In the genomic region with DNA sequence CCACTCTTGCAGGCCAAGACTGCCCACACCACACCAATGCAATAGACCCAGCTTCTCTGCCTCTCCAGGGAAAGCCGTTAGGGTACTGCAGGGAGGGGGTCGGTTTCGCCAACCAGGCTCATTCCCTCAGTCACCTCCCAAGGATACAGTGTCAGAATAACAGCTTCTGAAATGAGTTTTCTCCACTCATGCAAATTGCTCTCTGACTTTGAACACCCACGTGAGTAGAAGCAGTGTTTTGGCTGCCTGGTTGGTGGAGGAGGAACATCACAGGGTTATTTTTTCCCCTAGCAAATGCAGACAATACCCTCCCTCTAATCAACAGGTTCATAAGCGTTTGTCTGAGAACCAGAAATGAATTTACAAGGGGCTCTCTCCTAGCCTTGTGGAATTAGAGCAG, we compare ENCODE assay signal across 18 cellular contexts.
DNase-seq lines count a peak whose midpoint lies in the region; ATAC-seq and TF ChIP-seq lines count a peak whose summit lies in the region.
"Had no signal": no experiment of that assay in that cellular context is flagged by ENCODE, and none has a peak within 500 bp of the region (broad histone marks: within the 10 kb centered on the region; RNA-seq: fewer than 3 reads in every experiment).

No MANE protein-coding gene starts in this region.

- H3K27ac Mint-ChIP-seq in activated B cell treated with CpG ODN at 0.5 μM for 24 hours (peak overlapping the region; percentile 21), neural progenitor cell (peak overlapping the region; percentile 4)
- H3K27ac Mint-ChIP-seq: activated CD8-positive, alpha-beta memory T cell treated with anti-CD3 and anti-CD28 coated beads, Interleukin-2, amount 10 ng/mL, durations not matched to agents 7 days and 5 days; activated naive CD8-positive, alpha-beta T cell treated with anti-CD3 and anti-CD28 coated beads, Interleukin-2, amount 50 U/mL, for 24 hours had no signal

- H3K4me3 ChIP-seq in neural progenitor cell (no peak overlapping the region), transverse colon (no peak overlapping the region)
- H3K4me3 ChIP-seq: heart left ventricle, SJSA1 had no signal

- POLR2A ChIA-PET in GM10248 (lab: Yijun Ruan, JAX), result interaction anchor here (0.9 kb wide), 1 partner anchor 17 kb away, joined by 3 read pairs; no protein-coding TSS in a partner anchor
- POLR2A ChIA-PET in activated B cell treated with CpG ODN at 0.5 μM for 24 hours (lab: Charles Lee), result interaction anchor here (0.6 kb wide), 1 partner anchor 66 kb away, joined by 7 read pairs; no protein-coding TSS in a partner anchor

- peak overlapping the region; percentile 83 for H3K27ac ChIP-seq in neural progenitor cell
- no peak overlapping the region for H3K27ac ChIP-seq in transverse colon
- H3K27ac ChIP-seq: C4-2B, epithelial cell of prostate, SJSA1 had no signal

- H3K4me2 ChIP-seq in neural progenitor cell, result peak overlapping the region; percentile 62

- H3F3A ChIP-seq in neural progenitor cell (ENCODE audit: low read depth), result peaks cover 19% of the 10 kb centered on the region

- H3K79me2 ChIP-seq in neural progenitor cell (ENCODE audit: low read depth), result peaks cover 97% of the 10 kb centered on the region

- H3K9me3 ChIP-seq in neural progenitor cell (ENCODE audit: low read depth), result no peaks in the 10 kb centered on the region
- no peaks in the 10 kb centered on the region for H3K9me3 ChIP-seq in transverse colon
- H3K9me3 ChIP-seq: heart left ventricle, SJSA1 had no signal

- no peak for TF ChIP-seq POLR2A in transverse colon (IDR thresholded peaks at IDR 0.05)

- H3K9me3 Mint-ChIP-seq in activated B cell treated with CpG ODN at 0.5 μM for 24 hours (no peaks in the 10 kb centered on the region), neural progenitor cell (no peaks in the 10 kb centered on the region)
- H3K9me3 Mint-ChIP-seq: activated naive CD8-positive, alpha-beta T cell treated with anti-CD3 and anti-CD28 coated beads, Interleukin-2, amount 50 U/mL, for 24 hours; naive thymus-derived CD4-positive, alpha-beta T cell had no signal

- TF ChIP-seq EP300 in transverse colon (IDR thresholded peaks at IDR 0.05; ENCODE audit: low read depth), result no peak

- WGBS in transverse colon (ENCODE audit: low coverage in 1 of 2), 2 donors, result 84 to 90% methylated on average over 2 to 5 of the region's 5 CpGs

- H3K27me3 ChIP-seq in neural progenitor cell (no peaks in the 10 kb centered on the region), transverse colon (no peaks in the 10 kb centered on the region)
- H3K27me3 ChIP-seq: heart left ventricle, SJSA1 had no signal

- intact Hi-C loops in activated B cell treated with CpG ODN at 0.5 μM for 24 hours (cut with micrococcal nuclease), result loop anchor here (1.0 kb wide), 1 partner anchor 25 kb away; no protein-coding TSS in a partner anchor
- intact Hi-C loops in transverse colon (cut with DNase I; ENCODE audit: low total_unique reads), result no loop called here

- no peaks in the 10 kb centered on the region for H3K27me3 Mint-ChIP-seq in activated B cell treated with CpG ODN at 0.5 μM for 24 hours
- peaks cover 4% of the 10 kb centered on the region for H3K27me3 Mint-ChIP-seq in neural progenitor cell (ENCODE audit: insufficient read depth, low read depth)
- H3K27me3 Mint-ChIP-seq: activated CD8-positive, alpha-beta memory T cell treated with anti-CD3 and anti-CD28 coated beads, Interleukin-2, amount 10 ng/mL, durations not matched to agents 7 days and 5 days; activated naive CD8-positive, alpha-beta T cell treated with anti-CD3 and anti-CD28 coated beads, Interleukin-2, amount 50 U/mL, for 24 hours; naive thymus-derived CD4-positive, alpha-beta T cell had no signal

- peaks cover 46% of the 10 kb centered on the region for H3K4me1 ChIP-seq in neural progenitor cell
- H3K4me1 ChIP-seq in transverse colon, result peaks cover 0 to 32% (median 3%) of the 10 kb centered on the region in 4 donors

- ATAC-seq in GM21360 (IDR thresholded peaks at IDR 0.05; ENCODE audit: unreplicated experiment) (peak; percentile 68), activated B cell treated with CpG ODN at 0.5 μM for 24 hours (ENCODE audit: low read depth) (peak; percentile 21), HG02623 (IDR thresholded peaks at IDR 0.05; ENCODE audit: unreplicated experiment) (no peak)
- ATAC-seq: activated CD8-positive, alpha-beta memory T cell treated with anti-CD3 and anti-CD28 coated beads, Interleukin-2, amount 10 ng/mL, durations not matched to agents 7 days and 5 days; activated naive CD8-positive, alpha-beta T cell treated with anti-CD3 and anti-CD28 coated beads, Interleukin-2, amount 50 U/mL, for 24 hours; heart left ventricle; naive thymus-derived CD4-positive, alpha-beta T cell; right cardiac atrium had no signal

- in situ Hi-C loops in transverse colon (cut with MboI; ENCODE audit: low pct_ligation_motif_present in 1 of 4, low pct_unique_long_range_greater_than_20kb in 1 of 4, low sequenced_read_pairs in 3 of 4), result no loop called here

- H3K4me1 Mint-ChIP-seq in activated B cell treated with CpG ODN at 0.5 μM for 24 hours, result peaks cover 47% of the 10 kb centered on the region
- H3K4me1 Mint-ChIP-seq in neural progenitor cell, result peaks cover 83% of the 10 kb centered on the region

- H3K36me3 ChIP-seq in neural progenitor cell (no peaks in the 10 kb centered on the region), transverse colon (no peaks in the 10 kb centered on the region)
- H3K36me3 ChIP-seq: heart left ventricle, SJSA1 had no signal

- TF ChIP-seq CTCF in GM10248 (IDR thresholded peaks at IDR 0.05; ENCODE audit: control extremely low read depth, extremely low read depth, low read depth, missing control alignments), result no peak
- no peak for TF ChIP-seq CTCF in activated B cell treated with CpG ODN at 0.5 μM for 24 hours (IDR thresholded peaks at IDR 0.05)
- no peak for TF ChIP-seq CTCF in neural progenitor cell (IDR thresholded peaks at IDR 0.05)
- no peak for TF ChIP-seq CTCF in transverse colon (IDR thresholded peaks at IDR 0.05)

- no peak overlapping the region for H3K9ac ChIP-seq in neural progenitor cell

- CTCF ChIA-PET in GM10248 (lab: Yijun Ruan, JAX) (interaction anchor here (0.8 to 3.1 kb wide), 14 partner anchors 9 to 242 kb away, joined by 3 to 12 read pairs (median 4); no protein-coding TSS in a partner anchor), activated B cell treated with CpG ODN at 0.5 μM for 24 hours (lab: Charles Lee) (interaction anchor here (0.9 to 1.4 kb wide), 2 partner anchors 29 to 243 kb away, joined by 4 read pairs; no protein-coding TSS in a partner anchor)

- H3K36me3 Mint-ChIP-seq in activated B cell treated with CpG ODN at 0.5 μM for 24 hours (ENCODE audit: low read depth) (peaks cover 1% of the 10 kb centered on the region), neural progenitor cell (peaks cover 48% of the 10 kb centered on the region)

- H3K4me3 Mint-ChIP-seq in activated B cell treated with CpG ODN at 0.5 μM for 24 hours (peak overlapping the region; percentile 42), neural progenitor cell (peak overlapping the region; percentile 8)
- H3K4me3 Mint-ChIP-seq: activated CD8-positive, alpha-beta memory T cell treated with anti-CD3 and anti-CD28 coated beads, Interleukin-2, amount 10 ng/mL, durations not matched to agents 7 days and 5 days; activated naive CD8-positive, alpha-beta T cell treated with anti-CD3 and anti-CD28 coated beads, Interleukin-2, amount 50 U/mL, for 24 hours had no signal

- peaks cover 71% of the 10 kb centered on the region for H4K20me1 ChIP-seq in neural progenitor cell (ENCODE audit: low read depth)

- no peak overlapping the region for H2AFZ ChIP-seq in neural progenitor cell (replicated peaks)

- DNase-seq in GM10248 (ENCODE audit: extremely low spot score) (peak; percentile 36), activated B cell treated with CpG ODN at 0.5 μM for 24 hours (no peak), neural progenitor cell (ENCODE audit: low spot score) (no peak), SKM-1 treated with dmso at 0.1 percent for 144 hours (lab: John Stamatoyannopoulos, UW; ENCODE audit: unreplicated experiment) (no peak), transverse colon (no peak)
- DNase-seq: activated CD8-positive, alpha-beta memory T cell treated with anti-CD3 and anti-CD28 coated beads, Interleukin-2, amount 10 ng/mL, durations not matched to agents 7 days and 5 days; activated naive CD8-positive, alpha-beta T cell treated with anti-CD3 and anti-CD28 coated beads, Interleukin-2, amount 50 U/mL, for 24 hours; EL; heart left ventricle; naive thymus-derived CD4-positive, alpha-beta T cell; NCI-H2171 treated with DMSO at 0.1 percent for 48 hours; stimulated activated CD4-positive, alpha-beta T cell treated with anti-CD3 and anti-CD28 coated beads, Interleukin-2, amount 100 ng/mL, for 48 hours had no signal
